2 cellular contexts compared by ENCODE assay signal in genomic region chr4:180557348-180557747, GRCh38.
TF ChIP-seq lines count a peak whose summit lies in the region.

No MANE protein-coding gene starts in this region.

TF ChIP-seq in HCT116, 20 proteins besides CTCF, POLR2A, EP300 and RAD21:
- TF ChIP-seq ZFX (IDR thresholded peaks at IDR 0.05) (no peak), FOSL1 (IDR thresholded peaks at IDR 0.05; ENCODE audit: low read depth) (0 out of 2 replicates have a peak, but pooled peaks have one; percentile 9), CEBPB (IDR thresholded peaks at IDR 0.05; ENCODE audit: low read depth) (no peak), ZNF274 (IDR thresholded peaks at IDR 0.05; ENCODE audit: low read depth, low read length) (no peak), REST (IDR thresholded peaks at IDR 0.05; ENCODE audit: low read depth) (no peak)

TF ChIP-seq in HepG2, 621 proteins besides CTCF, POLR2A, EP300 and RAD21:
- TF ChIP-seq ZMAT3 (CRISPR knock-in tag; conservative IDR thresholded peaks at IDR 0.05) (no peak), ATM (IDR thresholded peaks at IDR 0.05; ENCODE audit: borderline replicate concordance) (no peak), NKX3-1 (CRISPR knock-in tag; IDR thresholded peaks at IDR 0.05) (no peak), ZNF10 (CRISPR knock-in tag; IDR thresholded peaks at IDR 0.05; ENCODE audit: borderline replicate concordance, low read depth) (no peak), MED8 (CRISPR knock-in tag; IDR thresholded peaks at IDR 0.05; ENCODE audit: insufficient replicate concordance) (no peak), ZBTB38 (CRISPR knock-in tag; IDR thresholded peaks at IDR 0.05) (no peak), NR1H2 (CRISPR knock-in tag; IDR thresholded peaks at IDR 0.05; ENCODE audit: borderline replicate concordance, low read depth) (no peak), KLF11 (CRISPR knock-in tag; IDR thresholded peaks at IDR 0.05) (no peak), DDIT3 (CRISPR knock-in tag; IDR thresholded peaks at IDR 0.05) (no peak), TFDP2 (CRISPR knock-in tag; IDR thresholded peaks at IDR 0.05) (no peak), DBP (CRISPR knock-in tag; IDR thresholded peaks at IDR 0.05; ENCODE audit: not compliant biosample characterization) (no peak), HNF1B (CRISPR knock-in tag; IDR thresholded peaks at IDR 0.05) (no peak), ZNF792 (CRISPR knock-in tag; IDR thresholded peaks at IDR 0.05) (no peak)
TF ChIP-seq in HepG2: peak in this region for 0.
